9 cellular contexts compared by ENCODE assay signal in the genomic region with DNA sequence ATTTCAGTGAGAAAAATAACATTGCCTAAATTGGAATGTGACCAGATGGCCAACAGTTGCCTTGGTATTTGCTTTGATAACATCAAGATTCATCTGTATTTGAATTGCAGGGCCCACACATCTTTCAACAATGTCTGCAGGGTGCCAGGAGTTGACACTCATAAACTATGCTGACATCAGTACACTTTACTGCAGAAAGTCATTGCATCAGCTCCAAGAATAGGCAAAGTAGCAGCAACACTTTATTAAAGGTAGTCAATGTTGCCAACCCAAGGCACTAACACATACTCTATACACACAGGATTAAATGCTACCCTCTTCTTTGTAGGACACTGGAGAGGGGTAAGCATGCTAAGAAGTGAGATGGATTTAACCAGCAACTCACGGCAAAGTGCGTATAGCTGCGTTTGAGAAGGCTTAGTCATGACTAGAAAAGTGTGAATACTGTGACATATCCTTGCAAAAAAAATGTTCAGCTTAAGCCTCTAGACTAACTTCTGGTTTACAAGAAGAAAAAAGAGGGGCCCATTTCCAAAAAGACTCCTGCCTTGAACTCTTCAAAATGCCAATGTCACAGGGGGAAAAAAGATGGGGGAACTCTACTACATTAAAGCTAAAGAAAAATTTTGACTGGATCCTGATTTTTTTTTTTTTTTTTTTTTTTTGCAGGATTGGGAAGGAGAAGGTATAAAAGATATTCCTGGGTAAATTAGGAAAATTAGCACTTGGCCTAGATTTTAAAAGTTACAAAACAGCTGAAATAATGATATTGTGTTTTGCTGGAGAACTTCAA. TPM values are rescaled to one million over a fixed set of nuclear protein-coding genes. Genes with fewer than 3 reads are reported as not detected.
DNase-seq lines count a peak whose midpoint lies in the region; ATAC-seq and TF ChIP-seq lines count a peak whose summit lies in the region.
"Had no signal": no experiment of that assay in that cellular context is flagged by ENCODE, and none has a peak within 500 bp of the region (broad histone marks: within the 10 kb centered on the region; RNA-seq: fewer than 3 reads in every experiment).

No MANE protein-coding gene starts in this region.

- H2AK5ac ChIP-seq in neuronal stem cell (ENCODE audit: low read depth, low read length), result no peak overlapping the region

- peak overlapping the region; percentile 19 for H3K27ac ChIP-seq in neuronal stem cell (replicated peaks; ENCODE audit: low read length)
- no peak overlapping the region for H3K27ac ChIP-seq in Karpas-422 (ENCODE audit: low read length)

- no peak overlapping the region for H3K23ac ChIP-seq in neuronal stem cell (ENCODE audit: low read depth, low read length, poor library complexity)

- DNase-seq in DMS 273 (lab: John Stamatoyannopoulos, UW; ENCODE audit: unreplicated experiment), result peak; percentile 91
- peak; percentile 67 for DNase-seq in M059J (ENCODE audit: low read depth)
- DNase-seq in cardiac fibroblast (ENCODE audit: low read depth in 2 of 2), result peak; percentile 66 to 78
- DNase-seq in neuronal stem cell (ENCODE audit: low spot score), result no peak
- DNase-seq in foreskin melanocyte, result no peak
- DNase-seq in Karpas-422, result no peak
- DNase-seq: midbrain had no signal

- H3K14ac ChIP-seq in neuronal stem cell (ENCODE audit: low read length), result no peak overlapping the region

- H3K9ac ChIP-seq in neuronal stem cell (ENCODE audit: low read depth, low read length, poor library complexity), result no peak overlapping the region
- H3K9ac ChIP-seq in Karpas-422 (ENCODE audit: low read length), result no peak overlapping the region

- H3K4me3 ChIP-seq in cardiac fibroblast (replicated peaks in 1 of 2; ENCODE audit: low read depth in 2 of 2, low read length in 2 of 2) (no peak overlapping the region), neuronal stem cell (ENCODE audit: low read length in 2 of 2) (no peak overlapping the region), Karpas-422 (ENCODE audit: low read length) (no peak overlapping the region)

- H2AFZ ChIP-seq in neuronal stem cell (ENCODE audit: low read length) (no peak overlapping the region), Karpas-422 (ENCODE audit: low read length) (no peak overlapping the region)

- H3K4me1 ChIP-seq in neuronal stem cell (ENCODE audit: control insufficient read depth in 2 of 2, insufficient read depth in 1 of 2, low read depth in 1 of 2, low read length in 2 of 2) (peaks cover 2 to 13% of the 10 kb centered on the region in 2 donors), Karpas-422 (ENCODE audit: low read length) (peaks cover 24% of the 10 kb centered on the region)

- H3K79me1 ChIP-seq in neuronal stem cell (ENCODE audit: low read depth, low read length), result peaks cover 3% of the 10 kb centered on the region

- no peak overlapping the region for H2BK5ac ChIP-seq in neuronal stem cell (ENCODE audit: low read length)

- peaks cover 5 to 10% of the 10 kb centered on the region in 2 donors for H3K36me3 ChIP-seq in neuronal stem cell (replicated peaks in 1 of 2; ENCODE audit: control insufficient read depth in 2 of 2, insufficient read depth in 2 of 2, low read length in 2 of 2)
- no peaks in the 10 kb centered on the region for H3K36me3 ChIP-seq in Karpas-422 (ENCODE audit: insufficient read depth, low read length)

- peaks cover 5% of the 10 kb centered on the region for H3K79me2 ChIP-seq in Karpas-422 (ENCODE audit: low read length)

- no peak overlapping the region for H2BK120ac ChIP-seq in neuronal stem cell (ENCODE audit: low read depth, low read length)

- H4K8ac ChIP-seq in neuronal stem cell (ENCODE audit: low read depth, low read length), result no peak overlapping the region

- no peak overlapping the region for H3K18ac ChIP-seq in neuronal stem cell (ENCODE audit: low read length)

- H3K4me2 ChIP-seq in neuronal stem cell (ENCODE audit: insufficient read depth, low read length, poor library complexity, severe bottlenecking) (no peak overlapping the region), Karpas-422 (ENCODE audit: low read depth, low read length, poor library complexity, severe bottlenecking) (no peak overlapping the region)

- H3K27me3 ChIP-seq in neuronal stem cell (ENCODE audit: control insufficient read depth in 3 of 3, insufficient read depth in 3 of 3, low read depth in 1 of 3, low read length in 3 of 3) (no peaks in the 10 kb centered on the region), Karpas-422 (ENCODE audit: low read length) (no peaks in the 10 kb centered on the region)

- no peak for TF ChIP-seq CTCF in cardiac fibroblast (IDR thresholded peaks at IDR 0.05; ENCODE audit: low read depth, low read length)

- H4K20me1 ChIP-seq in Karpas-422 (ENCODE audit: insufficient read depth, low read depth, low read length), result peaks cover 9% of the 10 kb centered on the region

- H3K4ac ChIP-seq in neuronal stem cell (ENCODE audit: low read length), result no peak overlapping the region

- no peaks in the 10 kb centered on the region for H3K9me3 ChIP-seq in neuronal stem cell (replicated peaks in 1 of 2; ENCODE audit: control insufficient read depth in 2 of 2, insufficient read depth in 1 of 2, low read depth in 1 of 2, low read length in 2 of 2)
- no peaks in the 10 kb centered on the region for H3K9me3 ChIP-seq in Karpas-422 (ENCODE audit: low read length)

- no peak overlapping the region for H2BK12ac ChIP-seq in neuronal stem cell (ENCODE audit: low read length)

- WGBS in neuronal stem cell (ENCODE audit: extremely low coverage in 2 of 2, insufficient read length in 2 of 2, insufficient replicate concordance in 1 of 2), 2 donors, result no CpG with 5 or more reads among the region's 3 CpGs

- ATAC-seq in HG02852 (IDR thresholded peaks at IDR 0.05; ENCODE audit: unreplicated experiment) (no peak), HG03469 (IDR thresholded peaks at IDR 0.05; ENCODE audit: unreplicated experiment) (no peak)

- no peak overlapping the region for H4K91ac ChIP-seq in neuronal stem cell (ENCODE audit: low read depth, low read length, poor library complexity)

- H3K9me2 ChIP-seq in Karpas-422 (replicated peaks; ENCODE audit: insufficient read depth, low read length), result no peaks in the 10 kb centered on the region

- no peak overlapping the region for H2BK15ac ChIP-seq in neuronal stem cell (ENCODE audit: low read length)

RNA-seq across cellular contexts. Expression of a gene that starts 2.2 kb away (rescaled TPM):
- total RNA-seq in M059J (2014; rRNA removed; shearing (Covaris generic)), result 32.1 and 36.2 TPM in 2 replicates
- 59.5 TPM for polyA plus RNA-seq in neuronal stem cell (2013, experiment 1 of 2)
- polyA plus RNA-seq in neuronal stem cell (2013, experiment 2 of 2), result 59.1 TPM
- 6.3 and 53.8 TPM in 2 replicates for total RNA-seq in Karpas-422 (2014; rRNA removed; shearing (Covaris generic); ENCODE audit: low replicate concordance)

RNA-seq across cellular contexts. Expression of a gene that starts 2.7 kb away (rescaled TPM):
- 23.2 and 24.6 TPM in 2 replicates for total RNA-seq in M059J (2014; rRNA removed; shearing (Covaris generic))
- polyA plus RNA-seq in neuronal stem cell (2013, experiment 1 of 2), result 31.4 TPM
- 30.5 TPM for polyA plus RNA-seq in neuronal stem cell (2013, experiment 2 of 2)
- 10.4 and 30.8 TPM in 2 replicates for total RNA-seq in Karpas-422 (2014; rRNA removed; shearing (Covaris generic); ENCODE audit: low replicate concordance)

RNA-seq across cellular contexts. Expression of a gene that starts 45.0 kb away (rescaled TPM):
- total RNA-seq in M059J (2014; rRNA removed; shearing (Covaris generic)), result 13.0 and 19.9 TPM in 2 replicates
- 86.5 TPM for polyA plus RNA-seq in neuronal stem cell (2013, experiment 1 of 2)
- polyA plus RNA-seq in neuronal stem cell (2013, experiment 2 of 2), result 87.2 TPM
- total RNA-seq in Karpas-422 (2014; rRNA removed; shearing (Covaris generic); ENCODE audit: low replicate concordance), result 40.0 and 77.4 TPM in 2 replicates

Comparison
In these comparisons a context has a peak if more than half of its experiments do, and no peak if none do; other contexts are left out.
1. DNase-seq: peak in DMS 273 (single experiment), M059J (single experiment) and cardiac fibroblast (2 of 2); none in neuronal stem cell (single experiment), foreskin melanocyte (single experiment) and Karpas-422 (single experiment).